14 cellular contexts compared by ENCODE assay signal in genomic region chr4:165016971-165017370, GRCh38. TPM values are rescaled to one million over a fixed set of nuclear protein-coding genes. Genes with fewer than 3 reads are reported as not detected.
DNase-seq lines count a peak whose midpoint lies in the region; ATAC-seq and TF ChIP-seq lines count a peak whose summit lies in the region.
"Had no signal": no experiment of that assay in that cellular context is flagged by ENCODE, and none has a peak within 500 bp of the region (broad histone marks: within the 10 kb centered on the region; RNA-seq: fewer than 3 reads in every experiment).

No MANE protein-coding gene starts in this region.

- intact Hi-C loops in right cardiac atrium (cut with DNase I): no loop called here

- H3K27me3 ChIP-seq in foreskin keratinocyte (no peaks in the 10 kb centered on the region), right cardiac atrium (ENCODE audit: control insufficient read depth, insufficient read depth) (no peaks in the 10 kb centered on the region)

- 60% methylated on average over 5 of the region's 5 CpGs for WGBS in right cardiac atrium

- H3K27ac ChIP-seq in foreskin keratinocyte (no peak overlapping the region), right cardiac atrium (ENCODE audit: low read length) (no peak overlapping the region)
- H3K27ac ChIP-seq: SK-N-MC, skin epidermis had no signal

- TF ChIP-seq CTCF in foreskin keratinocyte (conservative IDR thresholded peaks at IDR 0.05): no peak

- H3K4me3 ChIP-seq in right cardiac atrium (ENCODE audit: low read length): no peak overlapping the region
- H3K4me3 ChIP-seq: SK-N-MC, skin epidermis had no signal

- H3K9me3 ChIP-seq in right cardiac atrium (ENCODE audit: control insufficient read depth, low read length): no peaks in the 10 kb centered on the region

- H3K4me1 ChIP-seq in foreskin keratinocyte: no peaks in the 10 kb centered on the region
- H3K4me1 ChIP-seq in right cardiac atrium (ENCODE audit: control insufficient read depth, insufficient read depth, low read length): no peaks in the 10 kb centered on the region

- DNase-seq in AG20443 (ENCODE audit: low spot score) (peak; percentile 27), NCI-H69 (lab: John Stamatoyannopoulos, UW) (peak; percentile 11), foreskin keratinocyte (no peak), right cardiac atrium (no peak)
- no peak for DNase-seq in activated effector memory CD4-positive, alpha-beta T cell treated with Interleukin-2 at 50 U/mL for 16 hours
- DNase-seq: activated T-cell treated with anti-CD3 and anti-CD28 coated beads, Interleukin-2, amount 50 U/mL, for 24 hours; MM.1S had no signal

- ATAC-seq in GM19035 (IDR thresholded peaks at IDR 0.05; ENCODE audit: unreplicated experiment) (peak; percentile 52), foreskin keratinocyte (peak; percentile 56), HG03521 (IDR thresholded peaks at IDR 0.05; ENCODE audit: unreplicated experiment) (no peak), GM21528 (IDR thresholded peaks at IDR 0.05; ENCODE audit: low FRiP score, unreplicated experiment) (no peak), right cardiac atrium (no peak)

RNA-seq across cellular contexts. Expression of gene TRIM60, which starts 14.8 kb away (rescaled TPM):
- total RNA-seq in foreskin keratinocyte (not detected in 2 replicates), right cardiac atrium (not detected)
- polyA plus RNA-seq in foreskin keratinocyte (not detected in 2 replicates), right cardiac atrium (not detected)
- total RNA-seq: dermis microvascular lymphatic vessel endothelial cell, liver had no signal
- polyA plus RNA-seq: liver had no signal

RNA-seq across cellular contexts. Expression of gene TRIM75, which starts 36.7 kb away (rescaled TPM):
- total RNA-seq in foreskin keratinocyte: not detected in 2 replicates
- polyA plus RNA-seq in foreskin keratinocyte: not detected in 2 replicates
- not detected for total RNA-seq in right cardiac atrium
- polyA plus RNA-seq in right cardiac atrium: not detected
- total RNA-seq: dermis microvascular lymphatic vessel endothelial cell, liver had no signal
- polyA plus RNA-seq: liver had no signal

RNA-seq across cellular contexts. Expression of gene TRIM61, which starts 39.5 kb away (rescaled TPM):
- total RNA-seq in foreskin keratinocyte (2.2 and 2.4 TPM in 2 replicates), right cardiac atrium (1 to 10 TPM; 3.0 to 4.2 (median 3.3) TPM)
- polyA plus RNA-seq in foreskin keratinocyte (0.73 and 0.78 TPM in 2 replicates), right cardiac atrium (2.3 TPM)
- total RNA-seq: dermis microvascular lymphatic vessel endothelial cell had no signal

Comparison
In these comparisons a context has a peak if more than half of its experiments do, and no peak if none do; other contexts are left out.
1. DNase-seq: peak in AG20443 (single experiment) and NCI-H69 (single experiment); none in foreskin keratinocyte (0 of 2), activated effector memory CD4-positive, alpha-beta T cell treated with Interleukin-2 at 50 U/mL for 16 hours (single experiment) and right cardiac atrium (0 of 3).
2. ATAC-seq: peak in GM19035 (single experiment) and foreskin keratinocyte (single experiment); none in HG03521 (single experiment), GM21528 (single experiment) and right cardiac atrium (0 of 2).